In the genomic region with DNA sequence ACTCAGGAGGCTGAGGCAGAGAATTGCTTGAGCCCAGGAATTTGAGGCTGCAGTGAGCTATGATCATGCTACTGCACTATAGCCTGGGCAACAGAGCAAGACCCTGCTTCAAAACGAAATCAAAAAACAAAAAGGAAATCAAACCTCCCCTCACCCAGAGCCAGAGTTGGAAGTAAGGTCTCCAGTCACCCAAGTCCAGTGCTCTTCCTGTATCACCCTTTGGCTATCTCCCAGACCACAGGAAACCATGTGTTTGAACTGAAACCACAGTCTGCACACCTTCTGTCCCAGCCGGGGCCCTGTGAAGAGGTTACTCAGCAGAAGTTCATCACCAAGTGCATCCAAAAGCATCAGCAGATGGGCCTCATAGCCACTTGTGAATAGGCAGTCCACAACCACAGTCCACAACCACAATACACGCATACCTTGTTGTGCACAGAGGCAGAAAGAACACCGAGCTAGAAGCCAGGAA, we compare ENCODE assay signal across 8 cellular contexts. TPM values are rescaled to one million over a fixed set of nuclear protein-coding genes. Genes with fewer than 3 reads are reported as not detected.
DNase-seq lines count a peak whose midpoint lies in the region; ATAC-seq and TF ChIP-seq lines count a peak whose summit lies in the region.

No MANE protein-coding gene starts in this region.

- H3K36me3 Mint-ChIP-seq in activated naive CD4-positive, alpha-beta T cell treated with anti-CD3 and anti-CD28 coated beads, Interleukin-2, amount 50 U/mL, for 24 hours: peaks cover 24% of the 10 kb centered on the region

- TF ChIP-seq POLR2A in vagina (IDR thresholded peaks at IDR 0.05): no peak

- H3K4me1 Mint-ChIP-seq in activated naive CD4-positive, alpha-beta T cell treated with anti-CD3 and anti-CD28 coated beads, Interleukin-2, amount 50 U/mL, for 24 hours: peaks cover 61% of the 10 kb centered on the region

- H3K27me3 ChIP-seq in liver (ENCODE audit: control insufficient read depth in 4 of 4, insufficient read depth in 4 of 4, low read length in 3 of 4) (no peaks in the 10 kb centered on the region), vagina (no peaks in the 10 kb centered on the region)

- H3K4me3 Mint-ChIP-seq in activated naive CD4-positive, alpha-beta T cell treated with anti-CD3 and anti-CD28 coated beads, Interleukin-2, amount 50 U/mL, for 24 hours: peak overlapping the region; percentile 85

- WGBS in liver: 43% methylated on average over 4 of the region's 4 CpGs

- intact Hi-C loops in vagina (cut with DNase I): loop anchor here (5.0 kb wide), 1 partner anchor 41 kb away; no protein-coding TSS in a partner anchor

- H3K27ac ChIP-seq in KOPT-K1 (ENCODE audit: low read depth, low read length, poor library complexity, severe bottlenecking): peak overlapping the region; percentile 2
- peak overlapping the region; percentile 51 for H3K27ac ChIP-seq in liver (ENCODE audit: low read depth in 1 of 2, low read length in 2 of 2)
- peak overlapping the region; percentile 99 for H3K27ac ChIP-seq in vagina

- DNase-seq in EL (peak; percentile 90), vagina (ENCODE audit: extremely low spot score in 2 of 2) (no peak), NOMO-1 treated with DMSO at 0.1 percent for 48 hours (lab: John Stamatoyannopoulos, UW; ENCODE audit: unreplicated experiment) (no peak), NCI-H146 treated with DMSO at 0.1 percent for 48 hours (lab: John Stamatoyannopoulos, UW; ENCODE audit: unreplicated experiment) (no peak)

- H3K9ac ChIP-seq in liver (ENCODE audit: low read depth in 1 of 2, low read length in 2 of 2): peak overlapping the region in 1 of 2 donors; percentile 39

- peak in 1 of 2 donors; percentile 31 for TF ChIP-seq RAD21 in liver (IDR thresholded peaks at IDR 0.05)

- TF ChIP-seq CTCF in liver (IDR thresholded peaks at IDR 0.05; ENCODE audit: low read depth, low read length, missing input control) (no peak), vagina (IDR thresholded peaks at IDR 0.05) (no peak)

- H3K27me3 Mint-ChIP-seq in activated naive CD4-positive, alpha-beta T cell treated with anti-CD3 and anti-CD28 coated beads, Interleukin-2, amount 50 U/mL, for 24 hours: no peaks in the 10 kb centered on the region

- peaks cover 4 to 47% (median 33%) of the 10 kb centered on the region in 4 donors for H3K4me1 ChIP-seq in liver (ENCODE audit: control insufficient read depth in 4 of 4, insufficient read depth in 4 of 4, low read length in 3 of 4)
- peaks cover 80% of the 10 kb centered on the region for H3K4me1 ChIP-seq in vagina

- H3K4me3 ChIP-seq in liver (ENCODE audit: low read depth in 1 of 3, low read length in 3 of 3) (no peak overlapping the region), vagina (peak overlapping the region in 1 of 2 donors; percentile 11)

- no peaks in the 10 kb centered on the region for H3K9me3 Mint-ChIP-seq in activated naive CD4-positive, alpha-beta T cell treated with anti-CD3 and anti-CD28 coated beads, Interleukin-2, amount 50 U/mL, for 24 hours

- no peaks in the 10 kb centered on the region for H3K9me3 ChIP-seq in KOPT-K1 (ENCODE audit: insufficient read depth, low read length, poor library complexity, severe bottlenecking)
- no peaks in the 10 kb centered on the region for H3K9me3 ChIP-seq in liver (ENCODE audit: control insufficient read depth in 4 of 4, low read length in 3 of 4)
- no peaks in the 10 kb centered on the region for H3K9me3 ChIP-seq in vagina

- peak overlapping the region; percentile 94 for H3K27ac Mint-ChIP-seq in activated naive CD4-positive, alpha-beta T cell treated with anti-CD3 and anti-CD28 coated beads, Interleukin-2, amount 50 U/mL, for 24 hours

- no peak for ATAC-seq in HG03457 (IDR thresholded peaks at IDR 0.05; ENCODE audit: unreplicated experiment)

- H3K36me3 ChIP-seq in KOPT-K1 (ENCODE audit: insufficient read depth, low read length): peaks cover 32% of the 10 kb centered on the region
- H3K36me3 ChIP-seq in liver (ENCODE audit: control insufficient read depth in 4 of 4, insufficient read depth in 3 of 4, low read depth in 1 of 4, low read length in 3 of 4): peaks cover 0 to 4% (median 0%) of the 10 kb centered on the region in 4 donors
- H3K36me3 ChIP-seq in vagina: no peaks in the 10 kb centered on the region

TF ChIP-seq in liver, 16 proteins besides CTCF, POLR2A, EP300 and RAD21:
- TF ChIP-seq TAF1 (conservative IDR thresholded peaks at IDR 0.05) (no peak), SP1 (IDR thresholded peaks at IDR 0.05) (peak; percentile 26), HNF4G (IDR thresholded peaks at IDR 0.05) (no peak), FOXA2 (IDR thresholded peaks at IDR 0.05) (no peak), RXRA (IDR thresholded peaks at IDR 0.05) (peak in 1 of 2 donors; percentile 27), EGR1 (IDR thresholded peaks at IDR 0.05; ENCODE audit: low read depth in 2 of 2) (no peak), FOXA1 (IDR thresholded peaks at IDR 0.05) (no peak), MAX (IDR thresholded peaks at IDR 0.05) (no peak), YY1 (IDR thresholded peaks at IDR 0.05) (no peak)
- TF ChIP-seq, protein P1, sequence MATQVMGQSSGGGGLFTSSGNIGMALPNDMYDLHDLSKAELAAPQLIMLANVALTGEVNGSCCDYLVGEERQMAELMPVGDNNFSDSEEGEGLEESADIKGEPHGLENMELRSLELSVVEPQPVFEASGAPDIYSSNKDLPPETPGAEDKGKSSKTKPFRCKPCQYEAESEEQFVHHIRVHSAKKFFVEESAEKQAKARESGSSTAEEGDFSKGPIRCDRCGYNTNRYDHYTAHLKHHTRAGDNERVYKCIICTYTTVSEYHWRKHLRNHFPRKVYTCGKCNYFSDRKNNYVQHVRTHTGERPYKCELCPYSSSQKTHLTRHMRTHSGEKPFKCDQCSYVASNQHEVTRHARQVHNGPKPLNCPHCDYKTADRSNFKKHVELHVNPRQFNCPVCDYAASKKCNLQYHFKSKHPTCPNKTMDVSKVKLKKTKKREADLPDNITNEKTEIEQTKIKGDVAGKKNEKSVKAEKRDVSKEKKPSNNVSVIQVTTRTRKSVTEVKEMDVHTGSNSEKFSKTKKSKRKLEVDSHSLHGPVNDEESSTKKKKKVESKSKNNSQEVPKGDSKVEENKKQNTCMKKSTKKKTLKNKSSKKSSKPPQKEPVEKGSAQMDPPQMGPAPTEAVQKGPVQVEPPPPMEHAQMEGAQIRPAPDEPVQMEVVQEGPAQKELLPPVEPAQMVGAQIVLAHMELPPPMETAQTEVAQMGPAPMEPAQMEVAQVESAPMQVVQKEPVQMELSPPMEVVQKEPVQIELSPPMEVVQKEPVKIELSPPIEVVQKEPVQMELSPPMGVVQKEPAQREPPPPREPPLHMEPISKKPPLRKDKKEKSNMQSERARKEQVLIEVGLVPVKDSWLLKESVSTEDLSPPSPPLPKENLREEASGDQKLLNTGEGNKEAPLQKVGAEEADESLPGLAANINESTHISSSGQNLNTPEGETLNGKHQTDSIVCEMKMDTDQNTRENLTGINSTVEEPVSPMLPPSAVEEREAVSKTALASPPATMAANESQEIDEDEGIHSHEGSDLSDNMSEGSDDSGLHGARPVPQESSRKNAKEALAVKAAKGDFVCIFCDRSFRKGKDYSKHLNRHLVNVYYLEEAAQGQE (IDR thresholded peaks at IDR 0.05): no peak

RNA-seq across cellular contexts. Expression of gene MYH9, which starts 4.6 kb away (rescaled TPM):
- total RNA-seq in liver (100 to 1,000 TPM; 123 to 150 TPM), vagina (333 TPM)
- 10 to 100 TPM; 32.3 to 74.1 TPM for polyA plus RNA-seq in liver

Comparison
In these comparisons a context has a peak if more than half of its experiments do, and no peak if none do; other contexts are left out.
1. H3K27ac ChIP-seq: peak in every context shown above with its lines; median percentile 99 in vagina; 51 in liver; 2 in KOPT-K1.